In the genomic region with DNA sequence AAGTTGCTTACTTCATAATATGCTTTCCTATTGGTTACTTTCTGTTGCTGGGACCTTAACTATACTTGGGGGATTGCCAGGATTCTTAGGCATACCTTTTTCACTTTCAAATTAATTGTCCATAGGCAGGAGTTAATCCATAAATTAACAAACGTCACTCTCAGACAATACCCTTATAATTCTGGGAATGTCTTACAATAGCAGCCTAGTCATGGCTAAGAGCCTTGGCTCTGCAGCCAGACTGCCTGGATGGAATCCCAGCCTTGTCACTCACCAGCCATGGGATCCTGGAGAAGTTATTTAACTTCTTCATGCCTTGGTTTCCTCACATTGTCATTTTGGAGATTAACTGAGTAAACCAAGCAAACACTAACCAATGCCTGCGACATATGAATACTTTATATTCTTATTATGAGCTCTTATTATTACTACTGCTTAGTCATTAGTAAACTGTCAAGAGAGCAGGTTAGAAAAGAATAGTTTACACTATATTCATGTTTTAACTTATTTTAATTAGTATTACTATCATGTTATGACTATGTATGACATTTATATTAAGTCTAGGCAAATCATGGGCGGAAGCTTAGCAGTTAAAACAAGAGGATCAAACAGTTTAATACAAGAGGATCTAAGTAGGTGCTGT, we compare ENCODE assay signal across 15 cellular contexts. TPM values are rescaled to one million over a fixed set of nuclear protein-coding genes. Genes with fewer than 3 reads are reported as not detected.
DNase-seq lines count a peak whose midpoint lies in the region; ATAC-seq, FAIRE-seq and TF ChIP-seq lines count a peak whose summit lies in the region.
"Had no signal": no experiment of that assay in that cellular context is flagged by ENCODE, and none has a peak within 500 bp of the region (broad histone marks: within the 10 kb centered on the region; RNA-seq: fewer than 3 reads in every experiment).

No MANE protein-coding gene starts in this region.

- H3K4me1 ChIP-seq in astrocyte (ENCODE audit: insufficient read depth, low read length) (peaks cover 42% of the 10 kb centered on the region), skeletal muscle tissue (ENCODE audit: control insufficient read depth in 3 of 3, insufficient read depth in 3 of 3, low read length in 3 of 3) (peaks cover 48 to 67% (median 56%) of the 10 kb centered on the region in 3 donors)
- H3K4me1 ChIP-seq: lower lobe of right lung had no signal

- H3K27ac Mint-ChIP-seq in activated CD8-positive, alpha-beta T cell treated with anti-CD3 and anti-CD28 coated beads for 36 hours = peak overlapping the region; percentile 46
- no peak overlapping the region for H3K27ac Mint-ChIP-seq in activated CD8-positive, alpha-beta T cell treated with anti-CD3 and anti-CD28 coated beads, Interleukin-2, amount 10 ng/mL, durations not matched to agents 7 days and 5 days
- H3K27ac Mint-ChIP-seq in astrocyte (ENCODE audit: unreplicated experiment) (no peak overlapping the region), endothelial cell (ENCODE audit: unreplicated experiment) (no peak overlapping the region)
- H3K27ac Mint-ChIP-seq in CD4-positive, alpha-beta T cell = no peak overlapping the region

- intact Hi-C loops in activated CD8-positive, alpha-beta T cell treated with anti-CD3 and anti-CD28 coated beads for 36 hours (cut with micrococcal nuclease) = no loop called here
- intact Hi-C loops in left ventricle myocardium superior (cut with micrococcal nuclease) = no loop called here
- intact Hi-C loops in CD4-positive, alpha-beta T cell (cut with DNase I, micrococcal nuclease) = no loop called here

- H3K4me3 ChIP-seq in astrocyte (ENCODE audit: insufficient read depth, low read depth, low read length) (no peak overlapping the region), skeletal muscle tissue (ENCODE audit: low read length in 3 of 3) (no peak overlapping the region)
- H3K4me3 ChIP-seq: lower lobe of right lung had no signal

- POLR2A ChIA-PET in activated CD8-positive, alpha-beta T cell treated with anti-CD3 and anti-CD28 coated beads for 36 hours (lab: Charles Lee) = interaction anchor here (1.0 kb wide), 1 partner anchor 28 kb away, joined by 3 read pairs; no protein-coding TSS in a partner anchor
- POLR2A ChIA-PET in activated CD8-positive, alpha-beta T cell treated with anti-CD3 and anti-CD28 coated beads, Interleukin-2, amount 10 ng/mL, durations not matched to agents 7 days and 5 days (lab: Charles Lee) = no interaction called here
- POLR2A ChIA-PET in CD4-positive, alpha-beta T cell (lab: Charles Lee) = no interaction called here

- no peaks in the 10 kb centered on the region for H3K79me2 ChIP-seq in astrocyte (ENCODE audit: insufficient read depth, low read length)

- no peaks in the 10 kb centered on the region for H3K27me3 ChIP-seq in astrocyte (ENCODE audit: insufficient read depth, low read length)
- H3K27me3 ChIP-seq in skeletal muscle tissue (ENCODE audit: control insufficient read depth in 3 of 3, insufficient read depth in 3 of 3, low read length in 3 of 3) = no peaks in the 10 kb centered on the region
- no peaks in the 10 kb centered on the region for H3K27me3 ChIP-seq in CD4-positive, alpha-beta T cell (ENCODE audit: control insufficient read depth, insufficient read depth, low read length)
- H3K27me3 ChIP-seq: brain microvascular endothelial cell had no signal

- H3K9me3 Mint-ChIP-seq in activated CD8-positive, alpha-beta T cell treated with anti-CD3 and anti-CD28 coated beads for 36 hours = peaks cover 4% of the 10 kb centered on the region
- peaks cover 7% of the 10 kb centered on the region for H3K9me3 Mint-ChIP-seq in activated CD8-positive, alpha-beta T cell treated with anti-CD3 and anti-CD28 coated beads, Interleukin-2, amount 10 ng/mL, durations not matched to agents 7 days and 5 days (ENCODE audit: insufficient read depth)
- peaks cover 15% of the 10 kb centered on the region for H3K9me3 Mint-ChIP-seq in astrocyte (ENCODE audit: unreplicated experiment)
- H3K9me3 Mint-ChIP-seq in endothelial cell (ENCODE audit: unreplicated experiment) = no peaks in the 10 kb centered on the region
- H3K9me3 Mint-ChIP-seq in CD4-positive, alpha-beta T cell = no peaks in the 10 kb centered on the region

- H3K36me3 ChIP-seq in astrocyte (ENCODE audit: insufficient read depth, low read length) (peaks cover 13% of the 10 kb centered on the region), skeletal muscle tissue (ENCODE audit: control insufficient read depth in 3 of 3, insufficient read depth in 3 of 3, low read length in 3 of 3) (peaks cover 15 to 40% (median 26%) of the 10 kb centered on the region in 3 donors)

- DNase-seq in activated CD8-positive, alpha-beta T cell treated with anti-CD3 and anti-CD28 coated beads for 36 hours = no peak
- DNase-seq in activated CD8-positive, alpha-beta T cell treated with anti-CD3 and anti-CD28 coated beads, Interleukin-2, amount 10 ng/mL, durations not matched to agents 7 days and 5 days = no peak
- DNase-seq in astrocyte (ENCODE audit: low read depth) = peak; percentile 77
- peak; percentile 54 for DNase-seq in left ventricle myocardium superior
- DNase-seq in endothelial cell (ENCODE audit: low spot score) = no peak
- no peak for DNase-seq in CD4-positive, alpha-beta T cell
- DNase-seq: activated effector memory CD4-positive, alpha-beta T cell treated with anti-CD3 and anti-CD28 coated beads, Interleukin-2, amount 50 U/mL, for 16 hours; brain microvascular endothelial cell; effector memory CD4-positive, alpha-beta T cell; lower lobe of right lung; NCI-H187 treated with DMSO at 0.1 percent for 48 hours; NCI-H748 treated with DMSO at 0.1 percent for 48 hours had no signal

- H3K4me1 Mint-ChIP-seq in activated CD8-positive, alpha-beta T cell treated with anti-CD3 and anti-CD28 coated beads for 36 hours (ENCODE audit: low read depth) = peaks cover 23% of the 10 kb centered on the region
- H3K4me1 Mint-ChIP-seq in activated CD8-positive, alpha-beta T cell treated with anti-CD3 and anti-CD28 coated beads, Interleukin-2, amount 10 ng/mL, durations not matched to agents 7 days and 5 days (ENCODE audit: low read depth) = peaks cover 20% of the 10 kb centered on the region
- H3K4me1 Mint-ChIP-seq in astrocyte (ENCODE audit: low read depth, unreplicated experiment) (peaks cover 27% of the 10 kb centered on the region), endothelial cell (ENCODE audit: unreplicated experiment) (peaks cover 5% of the 10 kb centered on the region)
- no peaks in the 10 kb centered on the region for H3K4me1 Mint-ChIP-seq in CD4-positive, alpha-beta T cell (ENCODE audit: low read depth)

- H4K20me1 ChIP-seq in astrocyte (ENCODE audit: insufficient read depth, low read length) = no peaks in the 10 kb centered on the region

- H3K9ac ChIP-seq in astrocyte (ENCODE audit: low read length) (no peak overlapping the region), skeletal muscle tissue (ENCODE audit: low read depth in 1 of 3, low read length in 3 of 3) (peak overlapping the region in 1 of 3 donors; percentile 20)

- H3K27ac ChIP-seq in astrocyte (ENCODE audit: low read depth, low read length) (no peak overlapping the region), skeletal muscle tissue (ENCODE audit: low read depth, low read length) (peak overlapping the region; percentile 97)
- H3K27ac ChIP-seq in CD4-positive, alpha-beta T cell (ENCODE audit: low read depth, low read length) = no peak overlapping the region
- H3K27ac ChIP-seq: brain microvascular endothelial cell, HL-60, lower lobe of right lung had no signal

- peak overlapping the region; percentile 17 for H3K4me2 ChIP-seq in astrocyte (ENCODE audit: low read length)

- FAIRE-seq in astrocyte (lab: Jason Lieb, UNC) = no peak

- H3K4me3 Mint-ChIP-seq in activated CD8-positive, alpha-beta T cell treated with anti-CD3 and anti-CD28 coated beads for 36 hours = no peak overlapping the region
- H3K4me3 Mint-ChIP-seq in activated CD8-positive, alpha-beta T cell treated with anti-CD3 and anti-CD28 coated beads, Interleukin-2, amount 10 ng/mL, durations not matched to agents 7 days and 5 days = no peak overlapping the region
- H3K4me3 Mint-ChIP-seq in astrocyte (ENCODE audit: unreplicated experiment) (no peak overlapping the region), endothelial cell (ENCODE audit: unreplicated experiment) (no peak overlapping the region)
- H3K4me3 Mint-ChIP-seq in CD4-positive, alpha-beta T cell = no peak overlapping the region

- peaks cover 42% of the 10 kb centered on the region for H3K36me3 Mint-ChIP-seq in activated CD8-positive, alpha-beta T cell treated with anti-CD3 and anti-CD28 coated beads for 36 hours (ENCODE audit: low read depth)
- peaks cover 66% of the 10 kb centered on the region for H3K36me3 Mint-ChIP-seq in activated CD8-positive, alpha-beta T cell treated with anti-CD3 and anti-CD28 coated beads, Interleukin-2, amount 10 ng/mL, durations not matched to agents 7 days and 5 days (ENCODE audit: low read depth)
- H3K36me3 Mint-ChIP-seq in astrocyte (ENCODE audit: low read depth, unreplicated experiment) (peaks cover 17% of the 10 kb centered on the region), endothelial cell (ENCODE audit: low read depth, unreplicated experiment) (peaks cover 36% of the 10 kb centered on the region)
- H3K36me3 Mint-ChIP-seq in CD4-positive, alpha-beta T cell (ENCODE audit: low read depth) = peaks cover 74% of the 10 kb centered on the region

- CTCF ChIA-PET in activated CD8-positive, alpha-beta T cell treated with anti-CD3 and anti-CD28 coated beads for 36 hours (lab: Charles Lee) = interaction anchor here (1.6 kb wide), 1 partner anchor 9 kb away, joined by 4 read pairs; no protein-coding TSS in a partner anchor
- CTCF ChIA-PET in activated CD8-positive, alpha-beta T cell treated with anti-CD3 and anti-CD28 coated beads, Interleukin-2, amount 10 ng/mL, durations not matched to agents 7 days and 5 days (lab: Charles Lee) = no interaction called here
- CTCF ChIA-PET in CD4-positive, alpha-beta T cell (lab: Charles Lee) = interaction anchor here (0.6 kb wide), 1 partner anchor 224 kb away, joined by 3 read pairs; no protein-coding TSS in a partner anchor

- H3K27me3 Mint-ChIP-seq in activated CD8-positive, alpha-beta T cell treated with anti-CD3 and anti-CD28 coated beads for 36 hours = no peaks in the 10 kb centered on the region
- H3K27me3 Mint-ChIP-seq in activated CD8-positive, alpha-beta T cell treated with anti-CD3 and anti-CD28 coated beads, Interleukin-2, amount 10 ng/mL, durations not matched to agents 7 days and 5 days (ENCODE audit: low read depth) = no peaks in the 10 kb centered on the region
- H3K27me3 Mint-ChIP-seq in astrocyte (ENCODE audit: low read depth, unreplicated experiment) (no peaks in the 10 kb centered on the region), endothelial cell (ENCODE audit: unreplicated experiment) (peaks cover 3% of the 10 kb centered on the region)
- no peaks in the 10 kb centered on the region for H3K27me3 Mint-ChIP-seq in CD4-positive, alpha-beta T cell

- H3K9me3 ChIP-seq in astrocyte (ENCODE audit: insufficient read depth, low read depth, low read length) (no peaks in the 10 kb centered on the region), skeletal muscle tissue (ENCODE audit: control insufficient read depth in 3 of 3, low read length in 3 of 3) (no peaks in the 10 kb centered on the region)
- H3K9me3 ChIP-seq in CD4-positive, alpha-beta T cell (ENCODE audit: control insufficient read depth, low read length) = no peaks in the 10 kb centered on the region
- H3K9me3 ChIP-seq: lower lobe of right lung had no signal

- ATAC-seq in activated CD8-positive, alpha-beta T cell treated with anti-CD3 and anti-CD28 coated beads for 36 hours = no peak
- no peak for ATAC-seq in activated CD8-positive, alpha-beta T cell treated with anti-CD3 and anti-CD28 coated beads, Interleukin-2, amount 10 ng/mL, durations not matched to agents 7 days and 5 days
- ATAC-seq in left ventricle myocardium superior = peak; percentile 65
- ATAC-seq in HG03045 (IDR thresholded peaks at IDR 0.05; ENCODE audit: unreplicated experiment) = no peak
- no peak for ATAC-seq in CD4-positive, alpha-beta T cell (ENCODE audit: poor library complexity)
- ATAC-seq: lower lobe of right lung had no signal

- no peak overlapping the region for H2AFZ ChIP-seq in astrocyte (ENCODE audit: low read depth, low read length)

- no peak for TF ChIP-seq CTCF in activated CD8-positive, alpha-beta T cell treated with anti-CD3 and anti-CD28 coated beads for 36 hours (IDR thresholded peaks at IDR 0.05)
- no peak for TF ChIP-seq CTCF in astrocyte (IDR thresholded peaks at IDR 0.05; ENCODE audit: insufficient read depth, low read depth, low read length)
- TF ChIP-seq CTCF in endothelial cell (IDR thresholded peaks at IDR 0.05; ENCODE audit: unreplicated experiment) = no peak
- no peak for TF ChIP-seq CTCF in CD4-positive, alpha-beta T cell (IDR thresholded peaks at IDR 0.05)

RNA-seq across cellular contexts. Expression of gene GYG1, which starts 29.0 kb away (rescaled TPM):
- 10 to 100 TPM; 16.0 to 18.3 TPM for total RNA-seq in activated CD8-positive, alpha-beta T cell treated with anti-CD3 and anti-CD28 coated beads for 36 hours
- 10 to 100 TPM; 46.9 to 54.0 TPM for total RNA-seq in activated CD8-positive, alpha-beta T cell treated with anti-CD3 and anti-CD28 coated beads, Interleukin-2, amount 10 ng/mL, durations not matched to agents 7 days and 5 days
- total RNA-seq in astrocyte (38.1 and 41.9 TPM in 2 replicates), left ventricle myocardium superior (179 TPM), skeletal muscle tissue (62.6 TPM), endothelial cell (ENCODE audit: unreplicated experiment) (44.8 TPM)
- 10 to 100 TPM; 21.0 to 22.3 TPM for total RNA-seq in CD4-positive, alpha-beta T cell

Comparison
In these comparisons a context has a peak if more than half of its experiments do, and no peak if none do; other contexts are left out.
1. DNase-seq: peak in astrocyte (single experiment) and left ventricle myocardium superior (single experiment); none in activated CD8-positive, alpha-beta T cell treated with anti-CD3 and anti-CD28 coated beads for 36 hours (single experiment), activated CD8-positive, alpha-beta T cell treated with anti-CD3 and anti-CD28 coated beads, Interleukin-2, amount 10 ng/mL, durations not matched to agents 7 days and 5 days (single experiment), endothelial cell (single experiment) and CD4-positive, alpha-beta T cell (0 of 10).